Comparison of ENCODE assay signal across 8 cellular contexts in genomic region chr1:222781251-222781650, GRCh38.
"Had no signal": no experiment of that assay in that cellular context is flagged by ENCODE, and none has a peak within 500 bp of the region (broad histone marks: within the 10 kb centered on the region; RNA-seq: fewer than 3 reads in every experiment).

No MANE protein-coding gene starts in this region.

- ATAC-seq: activated CD4-positive, alpha-beta T cell treated with anti-CD3 and anti-CD28 coated beads for 36 hours; esophagus mucosa; lower lobe of right lung had no signal

- DNase-seq: activated CD4-positive, alpha-beta memory T cell treated with anti-CD3 and anti-CD28 coated beads, Interleukin-2, amount 10 ng/mL, durations not matched to agents 7 days and 5 days; activated CD4-positive, alpha-beta T cell treated with anti-CD3 and anti-CD28 coated beads for 36 hours; activated gamma-delta T cell; activated T-cell treated with anti-CD3 and anti-CD28 coated beads, Interleukin-2, amount 50 U/mL, for 48 hours; lower lobe of right lung; small intestine; WERI-Rb-1 had no signal
